11 cellular contexts compared by ENCODE assay signal in genomic region chr21:42047821-42048613, GRCh38. TPM values are rescaled to one million over a fixed set of nuclear protein-coding genes. Genes with fewer than 3 reads are reported as not detected.
DNase-seq lines count a peak whose midpoint lies in the region; ATAC-seq and TF ChIP-seq lines count a peak whose summit lies in the region.
"Had no signal": no experiment of that assay in that cellular context is flagged by ENCODE, and none has a peak within 500 bp of the region (broad histone marks: within the 10 kb centered on the region; RNA-seq: fewer than 3 reads in every experiment).

No MANE protein-coding gene starts in this region.

- intact Hi-C loops in Calu3 (cut with micrococcal nuclease; ENCODE audit: unreplicated experiment): no loop called here

- peaks cover 0 to 7% (median 0%) of the 10 kb centered on the region in 11 experiments; a peak in 2 of 22 replicates for H4K20me1 ChIP-seq in BLaER1 treated with 17β-estradiol and CSF1 and Interleukin-3, amounts not matched to agents 10 nM and 100 nM

- BruUV-seq in Calu3 (replicated peaks; lab: Mats Ljungman, UMichigan): no TSS peak

- H3K9me3 ChIP-seq in BLaER1 treated with 17β-estradiol and CSF1 and Interleukin-3, amounts not matched to agents 10 nM and 100 nM (replicated peaks in 1 of 11): peaks cover 0 to 3% (median under 1%) of the 10 kb centered on the region in 11 experiments; a peak in 7 of 22 replicates
- H3K9me3 ChIP-seq in SJSA1 (replicated peaks): peaks cover 3% of the 10 kb centered on the region; the same call in 1 of the 2 replicates

- no peak overlapping the region; a peak in 1 of 22 replicates for H3K9ac ChIP-seq in BLaER1 treated with 17β-estradiol and CSF1 and Interleukin-3, amounts not matched to agents 10 nM and 100 nM

- H3K27me3 Mint-ChIP-seq in Calu3 (ENCODE audit: unreplicated experiment): peaks cover 13% of the 10 kb centered on the region
- no peaks in the 10 kb centered on the region for H3K27me3 Mint-ChIP-seq in stimulated activated naive CD8-positive, alpha-beta T cell treated with anti-CD3 and anti-CD28 coated beads, Interleukin-15, amount 100 ng/mL, for 72 hours

- H3K4me3 Mint-ChIP-seq in Calu3 (ENCODE audit: low read depth, unreplicated experiment): no peak overlapping the region
- no peak overlapping the region for H3K4me3 Mint-ChIP-seq in stimulated activated naive CD8-positive, alpha-beta T cell treated with anti-CD3 and anti-CD28 coated beads, Interleukin-15, amount 100 ng/mL, for 72 hours
- H3K4me3 Mint-ChIP-seq: activated CD4-positive, alpha-beta memory T cell treated with anti-CD3 and anti-CD28 coated beads, Interleukin-2, amount 10 ng/mL, durations not matched to agents 7 days and 5 days had no signal

- no peaks in the 10 kb centered on the region for H3K9me3 Mint-ChIP-seq in Calu3 (ENCODE audit: low read depth, unreplicated experiment)
- H3K9me3 Mint-ChIP-seq in stimulated activated naive CD8-positive, alpha-beta T cell treated with anti-CD3 and anti-CD28 coated beads, Interleukin-15, amount 100 ng/mL, for 72 hours: no peaks in the 10 kb centered on the region
- H3K9me3 Mint-ChIP-seq: activated CD4-positive, alpha-beta memory T cell treated with anti-CD3 and anti-CD28 coated beads, Interleukin-2, amount 10 ng/mL, durations not matched to agents 7 days and 5 days had no signal

- H3K4me1 Mint-ChIP-seq in Calu3 (ENCODE audit: low read depth, unreplicated experiment): no peaks in the 10 kb centered on the region
- H3K4me1 Mint-ChIP-seq in stimulated activated naive CD8-positive, alpha-beta T cell treated with anti-CD3 and anti-CD28 coated beads, Interleukin-15, amount 100 ng/mL, for 72 hours: peaks cover 16% of the 10 kb centered on the region

- no peaks in the 10 kb centered on the region for H3K36me3 Mint-ChIP-seq in Calu3 (ENCODE audit: insufficient read depth, unreplicated experiment)

- H3K4me2 ChIP-seq in BLaER1 treated with 17β-estradiol and CSF1 and Interleukin-3, amounts not matched to agents 10 nM and 100 nM: peak overlapping the region; percentile 28 to 72 (median 58)

- H3K27ac ChIP-seq in BLaER1 treated with 17β-estradiol and CSF1 and Interleukin-3, amounts not matched to agents 10 nM and 100 nM: no peak overlapping the region
- H3K27ac ChIP-seq in SJSA1: peak overlapping the region; percentile 97

- DNase-seq in SJSA1 (ENCODE audit: low read depth in 1 of 2, low spot score in 2 of 2) (peak; percentile 96 to 98), fibroblast of villous mesenchyme (ENCODE audit: low read depth) (peak; percentile 90), renal cortical epithelial cell (ENCODE audit: low read depth) (peak; percentile 91), Calu3 (no peak), NCI-H128 (lab: John Stamatoyannopoulos, UW; ENCODE audit: unreplicated experiment) (no peak)
- DNase-seq in stimulated activated naive CD8-positive, alpha-beta T cell treated with anti-CD3 and anti-CD28 coated beads, Interleukin-15, amount 100 ng/mL, for 72 hours: no peak
- DNase-seq: activated CD4-positive, alpha-beta memory T cell treated with anti-CD3 and anti-CD28 coated beads, Interleukin-2, amount 10 ng/mL, durations not matched to agents 7 days and 5 days; DMS153 had no signal

- H3K4me3 ChIP-seq in BLaER1 treated with 17β-estradiol and CSF1 and Interleukin-3, amounts not matched to agents 10 nM and 100 nM: no peak overlapping the region
- H3K4me3 ChIP-seq in SJSA1 (no peak overlapping the region), fibroblast of villous mesenchyme (ENCODE audit: low read depth, low read length) (no peak overlapping the region)

- peaks cover 16 to 53% (median 31%) of the 10 kb centered on the region in 10 experiments for H3K4me1 ChIP-seq in BLaER1 treated with 17β-estradiol and CSF1 and Interleukin-3, amounts not matched to agents 10 nM and 100 nM
- peaks cover 44% of the 10 kb centered on the region for H3K4me1 ChIP-seq in SJSA1 (replicated peaks)

- CTCF ChIA-PET in Calu3 (lab: Charles Lee): no interaction called here

- H3K27me3 ChIP-seq in BLaER1 treated with 17β-estradiol and CSF1 and Interleukin-3, amounts not matched to agents 10 nM and 100 nM: peaks cover 0 to 17% (median 11%) of the 10 kb centered on the region in 11 experiments; a peak in 9 of 22 replicates
- no peaks in the 10 kb centered on the region for H3K27me3 ChIP-seq in SJSA1 (replicated peaks)

- no peak for ATAC-seq in GM19455 (IDR thresholded peaks at IDR 0.05; ENCODE audit: unreplicated experiment)
- ATAC-seq in stimulated activated naive CD8-positive, alpha-beta T cell treated with anti-CD3 and anti-CD28 coated beads, Interleukin-15, amount 100 ng/mL, for 72 hours: no peak

- TF ChIP-seq CTCF in fibroblast of villous mesenchyme (IDR thresholded peaks at IDR 0.05; ENCODE audit: insufficient read depth, low read depth, low read length): no peak
- TF ChIP-seq CTCF in Calu3 (IDR thresholded peaks at IDR 0.05; ENCODE audit: unreplicated experiment): no peak

- H3K36me3 ChIP-seq in BLaER1 treated with 17β-estradiol and CSF1 and Interleukin-3, amounts not matched to agents 10 nM and 100 nM: no peaks in the 10 kb centered on the region
- no peaks in the 10 kb centered on the region for H3K36me3 ChIP-seq in SJSA1

- no peak overlapping the region for H3K27ac Mint-ChIP-seq in Calu3 (ENCODE audit: unreplicated experiment)
- H3K27ac Mint-ChIP-seq in stimulated activated naive CD8-positive, alpha-beta T cell treated with anti-CD3 and anti-CD28 coated beads, Interleukin-15, amount 100 ng/mL, for 72 hours: no peak overlapping the region
- H3K27ac Mint-ChIP-seq: activated CD4-positive, alpha-beta memory T cell treated with anti-CD3 and anti-CD28 coated beads, Interleukin-2, amount 10 ng/mL, durations not matched to agents 7 days and 5 days had no signal

RNA-seq across cellular contexts. Expression of gene UMODL1, which starts 23.1 kb away (rescaled TPM):
- 0.22 TPM in 1 of 2 replicates, not detected in the other for total RNA-seq in SJSA1 (2014; rRNA removed; shearing (Covaris generic))
- under 0.01 TPM in 1 of 2 replicates, not detected in the other for total RNA-seq in fibroblast of villous mesenchyme
- not detected in 2 replicates for total RNA-seq in renal cortical epithelial cell
- total RNA-seq in Calu3 (2022): 0.22 TPM in 1 of 2 replicates, not detected in the other
- total RNA-seq: dermis microvascular lymphatic vessel endothelial cell had no signal

RNA-seq across cellular contexts. Expression of gene ZBTB21, which starts 37.9 kb away (rescaled TPM):
- total RNA-seq in SJSA1 (2014; rRNA removed; shearing (Covaris generic)): 7.1 and 11.4 TPM in 2 replicates
- total RNA-seq in fibroblast of villous mesenchyme (18.7 and 19.0 TPM in 2 replicates), renal cortical epithelial cell (4.5 and 9.0 TPM in 2 replicates), Calu3 (2022) (14.5 and 17.3 TPM in 2 replicates)

Comparison
In these comparisons a context has a peak if more than half of its experiments do, and no peak if none do; other contexts are left out.
1. DNase-seq: peak in SJSA1 (2 of 2), fibroblast of villous mesenchyme (single experiment) and renal cortical epithelial cell (single experiment); none in Calu3 (single experiment), stimulated activated naive CD8-positive, alpha-beta T cell treated with anti-CD3 and anti-CD28 coated beads, Interleukin-15, amount 100 ng/mL, for 72 hours (0 of 2) and NCI-H128 (single experiment).